In the genomic region with DNA sequence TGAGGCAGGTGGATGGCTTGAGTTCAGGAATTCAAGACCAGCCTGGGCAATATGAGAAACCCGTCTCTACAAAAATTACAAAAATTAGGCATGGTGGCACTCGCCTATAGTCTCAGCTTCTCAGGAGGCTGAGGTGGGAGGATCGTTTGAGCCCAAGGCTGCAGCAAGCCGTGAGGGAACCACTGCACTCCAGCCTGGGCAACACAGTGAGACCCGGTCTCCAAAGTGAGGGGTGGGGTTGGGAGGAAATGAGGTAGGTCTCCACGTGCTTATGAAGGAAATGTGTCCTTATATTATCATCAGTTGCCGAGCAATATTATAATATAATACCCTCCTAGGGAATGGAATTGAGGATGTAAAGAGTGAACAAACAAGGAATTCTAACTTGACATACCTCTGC, we compare ENCODE assay signal across 29 cellular contexts. TPM values are rescaled to one million over a fixed set of nuclear protein-coding genes. Genes with fewer than 3 reads are reported as not detected.
DNase-seq lines count a peak whose midpoint lies in the region; ATAC-seq, FAIRE-seq and TF ChIP-seq lines count a peak whose summit lies in the region.
"Had no signal": no experiment of that assay in that cellular context is flagged by ENCODE, and none has a peak within 500 bp of the region (broad histone marks: within the 10 kb centered on the region; RNA-seq: fewer than 3 reads in every experiment).

No MANE protein-coding gene starts in this region.

- FAIRE-seq in HepG2 (lab: Jason Lieb, UNC) = no peak
- no peak for FAIRE-seq in HTR-8/SVneo (lab: Jason Lieb, UNC)
- FAIRE-seq: frontal cortex had no signal

- no peak overlapping the region for H3K9ac ChIP-seq in HepG2 (ENCODE audit: insufficient read depth, low read depth, low read length)

- WGBS in HepG2 (ENCODE audit: low lambda C conversion rate) = 95% methylated on average over 7 of the region's 7 CpGs
- WGBS in gastroesophageal sphincter (ENCODE audit: low coverage in 1 of 2), 2 donors = 81 to 86% methylated on average over 6 to 7 of the region's 7 CpGs

- in situ Hi-C loops in HepG2 (cut with HindIII; ENCODE audit: extremely low pct_ligation_motif_present, low pct_unique_long_range_greater_than_20kb) = no loop called here

- H3K4me3 ChIP-seq in CD4-positive, CD25-positive, alpha-beta regulatory T cell (ENCODE audit: low read depth, low read length) = no peak overlapping the region
- H3K4me3 ChIP-seq in CD4-positive, alpha-beta memory T cell (ENCODE audit: low read length in 2 of 2) = no peak overlapping the region
- H3K4me3 ChIP-seq in HepG2 (replicated peaks in 1 of 3; ENCODE audit: insufficient read depth in 1 of 3, low read depth in 2 of 3, low read length in 3 of 3) (no peak overlapping the region), gastroesophageal sphincter (no peak overlapping the region)
- H3K4me3 ChIP-seq: cardiac muscle cell, esophagus squamous epithelium, right lobe of liver, stomach, tibial artery had no signal

- H3K36me3 Mint-ChIP-seq in CD4-positive, CD25-positive, alpha-beta regulatory T cell = peaks cover 8% of the 10 kb centered on the region
- peaks cover 6 to 14% of the 10 kb centered on the region in 2 donors for H3K36me3 Mint-ChIP-seq in CD4-positive, alpha-beta memory T cell
- peaks cover 11% of the 10 kb centered on the region for H3K36me3 Mint-ChIP-seq in activated CD8-positive, alpha-beta T cell treated with anti-CD3 and anti-CD28 coated beads, Interleukin-2, amount 10 ng/mL, durations not matched to agents 7 days and 5 days (ENCODE audit: low read depth)

- CTCF ChIA-PET in CD4-positive, alpha-beta memory T cell (lab: Charles Lee; ENCODE audit: partially characterized antibody) = no interaction called here
- CTCF ChIA-PET in activated CD8-positive, alpha-beta T cell treated with anti-CD3 and anti-CD28 coated beads, Interleukin-2, amount 10 ng/mL, durations not matched to agents 7 days and 5 days (lab: Charles Lee) = no interaction called here
- CTCF ChIA-PET in HepG2 (lab: Yijun Ruan, JAX; ENCODE audit: low intra/inter-chr PET ratio, low total read pairs) = no interaction called here

- H3K36me3 ChIP-seq in CD4-positive, CD25-positive, alpha-beta regulatory T cell (ENCODE audit: control insufficient read depth, insufficient read depth, low read length) = no peaks in the 10 kb centered on the region
- H3K36me3 ChIP-seq in CD4-positive, alpha-beta memory T cell (ENCODE audit: insufficient read depth, low read length) = no peaks in the 10 kb centered on the region
- no peaks in the 10 kb centered on the region for H3K36me3 ChIP-seq in HepG2 (replicated peaks in 1 of 2; ENCODE audit: control insufficient read depth in 1 of 2, insufficient read depth in 2 of 2, low read length in 2 of 2)
- H3K36me3 ChIP-seq in gastroesophageal sphincter = no peaks in the 10 kb centered on the region
- H3K36me3 ChIP-seq: cardiac muscle cell, esophagus squamous epithelium, right lobe of liver, tibial artery had no signal

- BruUV-seq in HepG2 (replicated peaks; lab: Mats Ljungman, UMichigan) = no TSS peak

- peak overlapping the region; percentile 31 to 87 (median 68) for H3K4me3 Mint-ChIP-seq in CD4-positive, CD25-positive, alpha-beta regulatory T cell
- H3K4me3 Mint-ChIP-seq in CD4-positive, alpha-beta memory T cell = peak overlapping the region; percentile 6 to 62 (median 42)
- H3K4me3 Mint-ChIP-seq in activated CD8-positive, alpha-beta T cell treated with anti-CD3 and anti-CD28 coated beads, Interleukin-2, amount 10 ng/mL, durations not matched to agents 7 days and 5 days = peak overlapping the region; percentile 4
- H3K4me3 Mint-ChIP-seq: endodermal cell had no signal

- TF ChIP-seq EP300 in HepG2 (IDR thresholded peaks at IDR 0.05; ENCODE audit: low read depth in 2 of 2, low read length in 2 of 2) (no peak), HepG2 (CRISPR knock-in tag; IDR thresholded peaks at IDR 0.05; ENCODE audit: borderline replicate concordance) (no peak), gastroesophageal sphincter (IDR thresholded peaks at IDR 0.05) (no peak)

- no peaks in the 10 kb centered on the region for H3K9me3 Mint-ChIP-seq in CD4-positive, CD25-positive, alpha-beta regulatory T cell
- H3K9me3 Mint-ChIP-seq in CD4-positive, alpha-beta memory T cell = no peaks in the 10 kb centered on the region
- H3K9me3 Mint-ChIP-seq in activated CD8-positive, alpha-beta T cell treated with anti-CD3 and anti-CD28 coated beads, Interleukin-2, amount 10 ng/mL, durations not matched to agents 7 days and 5 days (ENCODE audit: insufficient read depth) = no peaks in the 10 kb centered on the region

- H3K4me2 ChIP-seq in HepG2 (ENCODE audit: low read depth, low read length) = no peak overlapping the region

- no peaks in the 10 kb centered on the region for H4K20me1 ChIP-seq in HepG2 (ENCODE audit: insufficient read depth, low read length)

- POLR2A ChIA-PET in CD4-positive, alpha-beta memory T cell (lab: Charles Lee; ENCODE audit: partially characterized antibody) = interaction anchor here (1.7 kb wide), 1 partner anchor 66 kb away, joined by 3 read pairs; no protein-coding TSS in a partner anchor
- POLR2A ChIA-PET in activated CD8-positive, alpha-beta T cell treated with anti-CD3 and anti-CD28 coated beads, Interleukin-2, amount 10 ng/mL, durations not matched to agents 7 days and 5 days (lab: Charles Lee) = interaction anchor here (1.0 kb wide), 1 partner anchor 14 kb away, joined by 4 read pairs; a partner anchor contains a TSS
- POLR2A ChIA-PET in HepG2 (lab: Yijun Ruan, JAX) = no interaction called here

- TF ChIP-seq CTCF in HepG2 (CRISPR knock-in tag; IDR thresholded peaks at IDR 0.05) (no peak), gastroesophageal sphincter (IDR thresholded peaks at IDR 0.05) (no peak)

- intact Hi-C loops in CD4-positive, alpha-beta memory T cell (cut with micrococcal nuclease) = no loop called here
- intact Hi-C loops in HepG2 (cut with micrococcal nuclease; ENCODE audit: unreplicated experiment) = no loop called here

- no peak overlapping the region for H2AFZ ChIP-seq in HepG2 (ENCODE audit: low read length)

- peaks cover 19% of the 10 kb centered on the region for H3K79me2 ChIP-seq in HepG2 (ENCODE audit: insufficient read depth, low read length)

- H3K27me3 ChIP-seq in CD4-positive, CD25-positive, alpha-beta regulatory T cell (ENCODE audit: control insufficient read depth, insufficient read depth, low read length) = no peaks in the 10 kb centered on the region
- no peaks in the 10 kb centered on the region for H3K27me3 ChIP-seq in CD4-positive, alpha-beta memory T cell (ENCODE audit: insufficient read depth, low read length)
- H3K27me3 ChIP-seq in HepG2 (ENCODE audit: control insufficient read depth in 1 of 2, insufficient read depth in 2 of 2, low read length in 2 of 2) (no peaks in the 10 kb centered on the region; a peak in 1 of 5 replicates), gastroesophageal sphincter (no peaks in the 10 kb centered on the region)
- H3K27me3 ChIP-seq: cardiac muscle cell, esophagus squamous epithelium, right lobe of liver, stomach, tibial artery had no signal

- H3K27ac ChIP-seq in CD4-positive, CD25-positive, alpha-beta regulatory T cell (ENCODE audit: insufficient read depth, low read length, poor library complexity, severe bottlenecking) = no peak overlapping the region
- no peak overlapping the region for H3K27ac ChIP-seq in CD4-positive, alpha-beta memory T cell (ENCODE audit: low read depth, low read length)
- H3K27ac ChIP-seq in HepG2 (ENCODE audit: extremely low read length, insufficient read depth, low read length) (no peak overlapping the region), gastroesophageal sphincter (no peak overlapping the region)
- H3K27ac ChIP-seq: cardiac muscle cell, esophagus squamous epithelium, right lobe of liver, tibial artery had no signal

- peaks cover 4% of the 10 kb centered on the region for H3K27me3 Mint-ChIP-seq in CD4-positive, CD25-positive, alpha-beta regulatory T cell
- no peaks in the 10 kb centered on the region for H3K27me3 Mint-ChIP-seq in CD4-positive, alpha-beta memory T cell
- H3K27me3 Mint-ChIP-seq in activated CD8-positive, alpha-beta T cell treated with anti-CD3 and anti-CD28 coated beads, Interleukin-2, amount 10 ng/mL, durations not matched to agents 7 days and 5 days (ENCODE audit: low read depth) = peaks cover 2% of the 10 kb centered on the region

- no peaks in the 10 kb centered on the region for H3K9me3 ChIP-seq in CD4-positive, CD25-positive, alpha-beta regulatory T cell (ENCODE audit: control insufficient read depth in 2 of 2, low read length in 2 of 2)
- H3K9me3 ChIP-seq in CD4-positive, alpha-beta memory T cell (ENCODE audit: control insufficient read depth in 1 of 2, low read length in 2 of 2) = no peaks in the 10 kb centered on the region
- no peaks in the 10 kb centered on the region for H3K9me3 ChIP-seq in HepG2 (ENCODE audit: low read length)
- no peaks in the 10 kb centered on the region for H3K9me3 ChIP-seq in gastroesophageal sphincter
- H3K9me3 ChIP-seq: esophagus squamous epithelium, right lobe of liver, stomach, tibial artery had no signal

- no peak for TF ChIP-seq POLR2A in HepG2 (IDR thresholded peaks at IDR 0.05; ENCODE audit: insufficient read depth in 1 of 2, low read depth in 2 of 2, low read length in 2 of 2)
- no peak for TF ChIP-seq POLR2A in gastroesophageal sphincter (IDR thresholded peaks at IDR 0.05)

- DNase-seq in CD4-positive, CD25-positive, alpha-beta regulatory T cell = no peak
- no peak for DNase-seq in CD4-positive, alpha-beta memory T cell
- no peak for DNase-seq in activated CD8-positive, alpha-beta T cell treated with anti-CD3 and anti-CD28 coated beads, Interleukin-2, amount 10 ng/mL, durations not matched to agents 7 days and 5 days
- DNase-seq in HepG2 (ENCODE audit: low spot score) = no peak
- DNase-seq in HTR-8/SVneo (ENCODE audit: insufficient read length, low spot score) = no peak
- DNase-seq: activated CD4-positive, CD25-positive, alpha-beta regulatory T cell treated with anti-CD3 and anti-CD28 coated beads, Interleukin-2, amount 50 U/mL, for 72 hours; amniotic stem cell; cortex of kidney; endodermal cell; esophagus squamous epithelium; hippocampal formation; mesendoderm; MM.1S; NCI-H1417; NCI-H2081 treated with DMSO at 0.1 percent for 48 hours; NCI-H446; OCI-M1; posterior cingulate gyrus; stimulated activated CD4-positive, alpha-beta T cell treated with anti-CD3 and anti-CD28 coated beads, Interleukin-12 subunit alpha, Interleukin-12 subunit beta, amount 100 ng/mL, for 4 hours; stimulated activated CD4-positive, alpha-beta T cell treated with anti-CD3 and anti-CD28 coated beads, Interleukin-4, amount 100 ng/mL, for 24 hours; stomach; tibial artery had no signal

- peaks cover 9 to 47% (median 16%) of the 10 kb centered on the region in 4 donors for H3K4me1 Mint-ChIP-seq in CD4-positive, CD25-positive, alpha-beta regulatory T cell
- peaks cover 14 to 35% (median 25%) of the 10 kb centered on the region in 4 donors for H3K4me1 Mint-ChIP-seq in CD4-positive, alpha-beta memory T cell
- peaks cover 26% of the 10 kb centered on the region for H3K4me1 Mint-ChIP-seq in activated CD8-positive, alpha-beta T cell treated with anti-CD3 and anti-CD28 coated beads, Interleukin-2, amount 10 ng/mL, durations not matched to agents 7 days and 5 days (ENCODE audit: low read depth)

- peak overlapping the region in 1 of 3 donors; percentile 66 for H3K27ac Mint-ChIP-seq in CD4-positive, CD25-positive, alpha-beta regulatory T cell
- H3K27ac Mint-ChIP-seq in CD4-positive, alpha-beta memory T cell = peak overlapping the region in 1 of 7 donors; percentile 40
- no peak overlapping the region for H3K27ac Mint-ChIP-seq in activated CD8-positive, alpha-beta T cell treated with anti-CD3 and anti-CD28 coated beads, Interleukin-2, amount 10 ng/mL, durations not matched to agents 7 days and 5 days
- H3K27ac Mint-ChIP-seq: endodermal cell had no signal

- TF ChIP-seq RAD21 in HepG2 (CRISPR knock-in tag; IDR thresholded peaks at IDR 0.05) = no peak

- peaks cover 16% of the 10 kb centered on the region for H3K4me1 ChIP-seq in CD4-positive, CD25-positive, alpha-beta regulatory T cell (ENCODE audit: control insufficient read depth, insufficient read depth, low read length, poor library complexity, severe bottlenecking)
- peaks cover 14% of the 10 kb centered on the region for H3K4me1 ChIP-seq in CD4-positive, alpha-beta memory T cell (ENCODE audit: insufficient read depth, low read length)
- peaks cover 16% of the 10 kb centered on the region for H3K4me1 ChIP-seq in HepG2 (ENCODE audit: insufficient read depth, low read length)
- H3K4me1 ChIP-seq in gastroesophageal sphincter = peaks cover 0 to 27% (median 4%) of the 10 kb centered on the region in 3 donors

- no peak for ATAC-seq in CD4-positive, CD25-positive, alpha-beta regulatory T cell (ENCODE audit: low read depth in 2 of 2)
- ATAC-seq in activated CD8-positive, alpha-beta T cell treated with anti-CD3 and anti-CD28 coated beads, Interleukin-2, amount 10 ng/mL, durations not matched to agents 7 days and 5 days = no peak
- ATAC-seq in HepG2 (no peak), gastroesophageal sphincter (no peak), HG02759 (IDR thresholded peaks at IDR 0.05; ENCODE audit: unreplicated experiment) (no peak)
- ATAC-seq: left lobe of liver, right lobe of liver, Right ventricle myocardium inferior had no signal

RNA-seq across cellular contexts. Expression of a gene that starts 2.7 kb away (rescaled TPM):
- total RNA-seq in CD4-positive, CD25-positive, alpha-beta regulatory T cell = 84.2 TPM
- polyA plus RNA-seq in CD4-positive, CD25-positive, alpha-beta regulatory T cell = 10 to 100 TPM; 60.1 to 63.2 (median 61.6) TPM
- 100 to 1,000 TPM; 110 to 112 TPM for total RNA-seq in CD4-positive, alpha-beta memory T cell
- polyA plus RNA-seq in CD4-positive, alpha-beta memory T cell = 10 to 100 TPM; 49.2 to 66.5 TPM
- total RNA-seq in activated CD8-positive, alpha-beta T cell treated with anti-CD3 and anti-CD28 coated beads, Interleukin-2, amount 10 ng/mL, durations not matched to agents 7 days and 5 days = 10 to 100 TPM; 34.9 to 37.5 TPM
- total RNA-seq in HepG2 (2016; rRNA removed; fragmentation: Illumina TruSeq; extraction: Trizol) (13.9 and 29.9 TPM in 2 replicates), gastroesophageal sphincter (100 to 1,000 TPM in 1 of 4 donors, 10 to 100 TPM in 3; 56.4 to 175 (median 90.0) TPM)
- 12.1 and 12.6 TPM in 2 replicates for total RNA-seq in HepG2 (2016; cell fraction: cytosol; rRNA removed; fragmentation: Illumina TruSeq; extraction: Trizol; ENCODE audit: low read depth)
- total RNA-seq in HepG2 (2016; cell fraction: insoluble cytoplasmic fraction; rRNA removed; fragmentation: Illumina TruSeq; extraction: Trizol) = 18.2 and 31.9 TPM in 2 replicates
- 17.4 and 19.9 TPM in 2 replicates for total RNA-seq in HepG2 (2016; cell fraction: membrane; rRNA removed; fragmentation: Illumina TruSeq; extraction: Trizol)
- 43.0 and 47.6 TPM in 2 replicates for total RNA-seq in HepG2 (2016; cell fraction: nucleus; rRNA removed; fragmentation: Illumina TruSeq; extraction: Trizol)
- 45.4 and 46.3 TPM in 2 replicates for polyA plus RNA-seq in HepG2 (2011; rRNA removed)
- 8.9 and 18.9 TPM in 2 replicates for polyA plus RNA-seq in HepG2 (2011; cell fraction: cytosol; rRNA removed)
- polyA plus RNA-seq in HepG2 (2011; cell fraction: nucleus; rRNA removed) = 109 and 139 TPM in 2 replicates
- polyA plus RNA-seq in HepG2 (2012) = 15.9 and 21.7 TPM in 2 replicates
- polyA plus RNA-seq in HepG2 (2016; cell fraction: cytosol; fragmentation: Illumina TruSeq; extraction: Trizol; ENCODE audit: low read depth) = 10.5 and 13.5 TPM in 2 replicates
- 14.7 and 18.5 TPM in 2 replicates for polyA plus RNA-seq in HepG2 (2016; cell fraction: insoluble cytoplasmic fraction; fragmentation: Illumina TruSeq; extraction: Trizol; ENCODE audit: low read depth)
- 14.4 and 16.8 TPM in 2 replicates for polyA plus RNA-seq in HepG2 (2016; cell fraction: membrane; fragmentation: Illumina TruSeq; extraction: Trizol; ENCODE audit: low read depth)
- polyA plus RNA-seq in HepG2 (2016; cell fraction: nucleus; fragmentation: Illumina TruSeq; extraction: Trizol; ENCODE audit: insufficient read depth, low read depth) = 104 and 105 TPM in 2 replicates
- polyA minus RNA-seq in HepG2 (2011; rRNA and poly(A)+ RNA removed; ENCODE audit: low replicate concordance) = 4.7 and 5.8 TPM in 2 replicates
- 3.8 and 6.8 TPM in 2 replicates for polyA minus RNA-seq in HepG2 (2011; cell fraction: cytosol; rRNA and poly(A)+ RNA removed)
- polyA minus RNA-seq in HepG2 (2011; cell fraction: nucleus; rRNA and poly(A)+ RNA removed) = 23.4 and 29.6 TPM in 2 replicates

RNA-seq across cellular contexts. Expression of a gene that starts 14.4 kb away (rescaled TPM):
- 0.17 TPM for total RNA-seq in CD4-positive, CD25-positive, alpha-beta regulatory T cell
- under 1 TPM; 0.33 to 0.78 (median 0.73) TPM for polyA plus RNA-seq in CD4-positive, CD25-positive, alpha-beta regulatory T cell
- total RNA-seq in CD4-positive, alpha-beta memory T cell = 1 to 10 TPM; 1.3 to 1.6 TPM
- under 1 TPM; 0.56 to 0.98 TPM for polyA plus RNA-seq in CD4-positive, alpha-beta memory T cell
- total RNA-seq in activated CD8-positive, alpha-beta T cell treated with anti-CD3 and anti-CD28 coated beads, Interleukin-2, amount 10 ng/mL, durations not matched to agents 7 days and 5 days = under 1 TPM; 0.40 to 0.73 TPM
- total RNA-seq in HepG2 (2016; rRNA removed; fragmentation: Illumina TruSeq; extraction: Trizol) (2.5 and 3.3 TPM in 2 replicates), gastroesophageal sphincter (1 to 10 TPM in 3 of 4 donors, under 1 TPM in 1; 0.67 to 4.1 (median 2.7) TPM)
- total RNA-seq in HepG2 (2016; cell fraction: cytosol; rRNA removed; fragmentation: Illumina TruSeq; extraction: Trizol; ENCODE audit: low read depth) = 0.35 and 0.71 TPM in 2 replicates
- total RNA-seq in HepG2 (2016; cell fraction: insoluble cytoplasmic fraction; rRNA removed; fragmentation: Illumina TruSeq; extraction: Trizol) = 2.5 and 2.7 TPM in 2 replicates
- 1.2 and 1.7 TPM in 2 replicates for total RNA-seq in HepG2 (2016; cell fraction: membrane; rRNA removed; fragmentation: Illumina TruSeq; extraction: Trizol)
- 1.7 and 3.3 TPM in 2 replicates for total RNA-seq in HepG2 (2016; cell fraction: nucleus; rRNA removed; fragmentation: Illumina TruSeq; extraction: Trizol)
- polyA plus RNA-seq in HepG2 (2011; rRNA removed) = 1.1 and 1.5 TPM in 2 replicates
- polyA plus RNA-seq in HepG2 (2011; cell fraction: cytosol; rRNA removed) = 0.54 and 1.0 TPM in 2 replicates
- 0.63 and 1.3 TPM in 2 replicates for polyA plus RNA-seq in HepG2 (2011; cell fraction: nucleus; rRNA removed)
- polyA plus RNA-seq in HepG2 (2012) = 1.1 and 1.2 TPM in 2 replicates
- polyA plus RNA-seq in HepG2 (2016; cell fraction: cytosol; fragmentation: Illumina TruSeq; extraction: Trizol; ENCODE audit: low read depth) = 0.41 and 0.62 TPM in 2 replicates
- 2.8 and 2.9 TPM in 2 replicates for polyA plus RNA-seq in HepG2 (2016; cell fraction: insoluble cytoplasmic fraction; fragmentation: Illumina TruSeq; extraction: Trizol; ENCODE audit: low read depth)
- polyA plus RNA-seq in HepG2 (2016; cell fraction: membrane; fragmentation: Illumina TruSeq; extraction: Trizol; ENCODE audit: low read depth) = 0.46 and 0.74 TPM in 2 replicates
- polyA plus RNA-seq in HepG2 (2016; cell fraction: nucleus; fragmentation: Illumina TruSeq; extraction: Trizol; ENCODE audit: insufficient read depth, low read depth) = 3.3 and 3.5 TPM in 2 replicates
- polyA minus RNA-seq in HepG2 (2011; rRNA and poly(A)+ RNA removed; ENCODE audit: low replicate concordance) = 0.10 and 0.16 TPM in 2 replicates
- polyA minus RNA-seq in HepG2 (2011; cell fraction: cytosol; rRNA and poly(A)+ RNA removed) = 0.40 and 0.70 TPM in 2 replicates
- polyA minus RNA-seq in HepG2 (2011; cell fraction: nucleus; rRNA and poly(A)+ RNA removed) = 1.8 and 3.1 TPM in 2 replicates

Comparison
In these comparisons a context has a peak if more than half of its experiments do, and no peak if none do; other contexts are left out.
1. H3K4me3 Mint-ChIP-seq: peak in every context shown above with its lines; median percentile 68 in CD4-positive, CD25-positive, alpha-beta regulatory T cell; 42 in CD4-positive, alpha-beta memory T cell; 4 in activated CD8-positive, alpha-beta T cell treated with anti-CD3 and anti-CD28 coated beads, Interleukin-2, amount 10 ng/mL, durations not matched to agents 7 days and 5 days.